ENCODE assay signal across 13 cellular contexts in genomic region chr5:94627191-94627590, GRCh38.
"Had no signal": no experiment of that assay in that cellular context is flagged by ENCODE, and none has a peak within 500 bp of the region (broad histone marks: within the 10 kb centered on the region; RNA-seq: fewer than 3 reads in every experiment).

No MANE protein-coding gene starts in this region.

- DNase-seq: Kasumi-1, MM.1S, NCI-H1092 treated with DMSO at 0.1 percent for 48 hours, NCI-H1436, NCI-H187, NCI-H2029, NCI-H2227 treated with DMSO at 0.1 percent for 48 hours, NCI-H524, NCI-H526 treated with DMSO at 0.1 percent for 48 hours, NCI-H774, Right ventricle myocardium superior, RPMI8226, SIG-M5 had no signal
